Comparison of ENCODE assay signal across 1 cellular context in genomic region chr3:53354945-53355498, GRCh38.
TF ChIP-seq lines count a peak whose summit lies in the region.

No MANE protein-coding gene starts in this region.

TF ChIP-seq in K562, 482 proteins besides CTCF, POLR2A, EP300 and RAD21 (continued from another document):
- TF ChIP-seq, protein P1, sequence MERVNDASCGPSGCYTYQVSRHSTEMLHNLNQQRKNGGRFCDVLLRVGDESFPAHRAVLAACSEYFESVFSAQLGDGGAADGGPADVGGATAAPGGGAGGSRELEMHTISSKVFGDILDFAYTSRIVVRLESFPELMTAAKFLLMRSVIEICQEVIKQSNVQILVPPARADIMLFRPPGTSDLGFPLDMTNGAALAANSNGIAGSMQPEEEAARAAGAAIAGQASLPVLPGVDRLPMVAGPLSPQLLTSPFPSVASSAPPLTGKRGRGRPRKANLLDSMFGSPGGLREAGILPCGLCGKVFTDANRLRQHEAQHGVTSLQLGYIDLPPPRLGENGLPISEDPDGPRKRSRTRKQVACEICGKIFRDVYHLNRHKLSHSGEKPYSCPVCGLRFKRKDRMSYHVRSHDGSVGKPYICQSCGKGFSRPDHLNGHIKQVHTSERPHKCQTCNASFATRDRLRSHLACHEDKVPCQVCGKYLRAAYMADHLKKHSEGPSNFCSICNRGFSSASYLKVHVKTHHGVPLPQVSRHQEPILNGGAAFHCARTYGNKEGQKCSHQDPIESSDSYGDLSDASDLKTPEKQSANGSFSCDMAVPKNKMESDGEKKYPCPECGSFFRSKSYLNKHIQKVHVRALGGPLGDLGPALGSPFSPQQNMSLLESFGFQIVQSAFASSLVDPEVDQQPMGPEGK (CRISPR knock-in tag; IDR thresholded peaks at IDR 0.05; ENCODE audit: borderline replicate concordance) = peak; percentile 87; the same call in 1 of the 2 replicates
- no peak for TF ChIP-seq PHB2 (IDR thresholded peaks at IDR 0.05; ENCODE audit: low read depth)
- peak; percentile 60 for TF ChIP-seq ZNF507 (tag; conservative IDR thresholded peaks at IDR 0.05)
- no peak for TF ChIP-seq ZNF740 (CRISPR knock-in tag; IDR thresholded peaks at IDR 0.05)
- peak in 1 of 2 experiments; percentile 94; a peak in 2 of 4 replicates for TF ChIP-seq ZNF740 (tag; IDR thresholded peaks at IDR 0.05)
- TF ChIP-seq, protein P2, sequence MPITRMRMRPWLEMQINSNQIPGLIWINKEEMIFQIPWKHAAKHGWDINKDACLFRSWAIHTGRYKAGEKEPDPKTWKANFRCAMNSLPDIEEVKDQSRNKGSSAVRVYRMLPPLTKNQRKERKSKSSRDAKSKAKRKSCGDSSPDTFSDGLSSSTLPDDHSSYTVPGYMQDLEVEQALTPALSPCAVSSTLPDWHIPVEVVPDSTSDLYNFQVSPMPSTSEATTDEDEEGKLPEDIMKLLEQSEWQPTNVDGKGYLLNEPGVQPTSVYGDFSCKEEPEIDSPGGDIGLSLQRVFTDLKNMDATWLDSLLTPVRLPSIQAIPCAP (CRISPR knock-in tag; IDR thresholded peaks at IDR 0.05; ENCODE audit: borderline replicate concordance) = no peak
- TF ChIP-seq DMBX1 (CRISPR knock-in tag; IDR thresholded peaks at IDR 0.05; ENCODE audit: borderline replicate concordance) = peak; percentile 100
- TF ChIP-seq BDP1 (IDR thresholded peaks at IDR 0.05; ENCODE audit: insufficient read depth, insufficient read length) = no peak
- peak; percentile 90 for TF ChIP-seq TEAD2 (tag; IDR thresholded peaks at IDR 0.05)
- peak; percentile 87 for TF ChIP-seq DIDO1 (tag; IDR thresholded peaks at IDR 0.05; ENCODE audit: low read depth)
- TF ChIP-seq TFE3 (CRISPR knock-in tag; IDR thresholded peaks at IDR 0.05) = peak; percentile 50
- TF ChIP-seq FIP1L1 (IDR thresholded peaks at IDR 0.05; ENCODE audit: low read depth, low read length, poor library complexity, severe bottlenecking) = no peak
- peak; percentile 96 for TF ChIP-seq ZNF197 (CRISPR knock-in tag; IDR thresholded peaks at IDR 0.05; ENCODE audit: low read depth)
- peak in 1 of 3 experiments; percentile 45 for TF ChIP-seq YY1 (IDR thresholded peaks at IDR 0.05; ENCODE audit: borderline replicate concordance in 1 of 3, control insufficient read depth in 1 of 3, extremely low read depth in 1 of 3, insufficient read depth in 3 of 3, insufficient read length in 1 of 3, insufficient replicate concordance in 2 of 3, low read depth in 1 of 3, low read length in 2 of 3)
- peak; percentile 84 for TF ChIP-seq TAF7 (tag; IDR thresholded peaks at IDR 0.05)
- TF ChIP-seq ZNF77 (CRISPR knock-in tag; IDR thresholded peaks at IDR 0.05) = 0 out of 2 replicates have a peak, but pooled peaks have one; percentile 52
- no peak for TF ChIP-seq POLR2B (IDR thresholded peaks at IDR 0.05; ENCODE audit: low read depth, partially characterized antibody)
- TF ChIP-seq SREBF2 (CRISPR knock-in tag; IDR thresholded peaks at IDR 0.05) = no peak
- peak; percentile 81 for TF ChIP-seq MTA1 (IDR thresholded peaks at IDR 0.05; ENCODE audit: borderline replicate concordance)
- TF ChIP-seq, protein P3, sequence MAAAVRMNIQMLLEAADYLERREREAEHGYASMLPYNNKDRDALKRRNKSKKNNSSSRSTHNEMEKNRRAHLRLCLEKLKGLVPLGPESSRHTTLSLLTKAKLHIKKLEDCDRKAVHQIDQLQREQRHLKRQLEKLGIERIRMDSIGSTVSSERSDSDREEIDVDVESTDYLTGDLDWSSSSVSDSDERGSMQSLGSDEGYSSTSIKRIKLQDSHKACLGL (CRISPR knock-in tag; IDR thresholded peaks at IDR 0.05; ENCODE audit: borderline replicate concordance, poor library complexity, severe bottlenecking) = peak; percentile 81
- peak; percentile 99 for TF ChIP-seq SMAD4 (CRISPR knock-in tag; conservative IDR thresholded peaks at IDR 0.05)
- TF ChIP-seq ZNF696 (CRISPR knock-in tag; conservative IDR thresholded peaks at IDR 0.05) = peak; percentile 82
- TF ChIP-seq MLX (CRISPR knock-in tag; conservative IDR thresholded peaks at IDR 0.05) = no peak
- peak; percentile 97 for TF ChIP-seq HDAC8 (tag; IDR thresholded peaks at IDR 0.05)
- peak; percentile 98 for TF ChIP-seq ZNF644 (tag; IDR thresholded peaks at IDR 0.05; ENCODE audit: low read depth)
- TF ChIP-seq ZNF174 (CRISPR knock-in tag; IDR thresholded peaks at IDR 0.05) = peak; percentile 86; the same call in 1 of the 2 replicates
- TF ChIP-seq ZNF354B (CRISPR knock-in tag; IDR thresholded peaks at IDR 0.05) = peak; percentile 87
- TF ChIP-seq HDAC3 (IDR thresholded peaks at IDR 0.05; ENCODE audit: borderline replicate concordance, partially characterized antibody) = peak; percentile 33
- peak; percentile 39; the same call in 1 of the 2 replicates for TF ChIP-seq GTF2E2 (tag; IDR thresholded peaks at IDR 0.05)
- peak; percentile 85; the same call in 1 of the 2 replicates for TF ChIP-seq ARID3B (CRISPR knock-in tag; IDR thresholded peaks at IDR 0.05; ENCODE audit: borderline replicate concordance)
- TF ChIP-seq CREB3 (tag; conservative IDR thresholded peaks at IDR 0.05; ENCODE audit: low read depth) = peak; percentile 96
- TF ChIP-seq DPF2 (IDR thresholded peaks at IDR 0.05) = peak; percentile 81
- TF ChIP-seq PTTG1 (tag; IDR thresholded peaks at IDR 0.05; ENCODE audit: low read depth) = peak; percentile 97
- peak; percentile 76; the same call in 1 of the 2 replicates for TF ChIP-seq HMG20A (CRISPR knock-in tag; conservative IDR thresholded peaks at IDR 0.05)
- TF ChIP-seq ZEB2 (IDR thresholded peaks at IDR 0.05) = no peak
- peak; percentile 30 to 52; a peak in 2 of 4 replicates for TF ChIP-seq KDM1A (IDR thresholded peaks at IDR 0.05)
- TF ChIP-seq ZNF764 (CRISPR knock-in tag; IDR thresholded peaks at IDR 0.05; ENCODE audit: low read depth) = peak; percentile 48; the same call in 1 of the 2 replicates
- TF ChIP-seq ZNF79 (CRISPR knock-in tag; IDR thresholded peaks at IDR 0.05; ENCODE audit: low read depth) = peak; percentile 93
- peak; percentile 98 for TF ChIP-seq NR4A1 (CRISPR knock-in tag; IDR thresholded peaks at IDR 0.05)
- peak; percentile 99 for TF ChIP-seq NR4A1 (tag; IDR thresholded peaks at IDR 0.05)
- TF ChIP-seq, protein P4, sequence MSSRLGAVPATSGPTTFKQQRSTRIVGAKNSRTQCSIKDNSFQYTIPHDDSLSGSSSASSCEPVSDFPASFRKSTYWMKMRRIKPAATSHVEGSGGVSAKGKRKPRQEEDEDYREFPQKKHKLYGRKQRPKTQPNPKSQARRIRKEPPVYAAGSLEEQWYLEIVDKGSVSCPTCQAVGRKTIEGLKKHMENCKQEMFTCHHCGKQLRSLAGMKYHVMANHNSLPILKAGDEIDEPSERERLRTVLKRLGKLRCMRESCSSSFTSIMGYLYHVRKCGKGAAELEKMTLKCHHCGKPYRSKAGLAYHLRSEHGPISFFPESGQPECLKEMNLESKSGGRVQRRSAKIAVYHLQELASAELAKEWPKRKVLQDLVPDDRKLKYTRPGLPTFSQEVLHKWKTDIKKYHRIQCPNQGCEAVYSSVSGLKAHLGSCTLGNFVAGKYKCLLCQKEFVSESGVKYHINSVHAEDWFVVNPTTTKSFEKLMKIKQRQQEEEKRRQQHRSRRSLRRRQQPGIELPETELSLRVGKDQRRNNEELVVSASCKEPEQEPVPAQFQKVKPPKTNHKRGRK (tag; IDR thresholded peaks at IDR 0.05) = no peak
- TF ChIP-seq KLF6 (CRISPR knock-in tag; IDR thresholded peaks at IDR 0.05; ENCODE audit: borderline replicate concordance) = peak; percentile 98
- TF ChIP-seq ZNF57 (CRISPR knock-in tag; IDR thresholded peaks at IDR 0.05) = peak; percentile 91
- peak; percentile 93 for TF ChIP-seq CREB5 (CRISPR knock-in tag; IDR thresholded peaks at IDR 0.05)
- no peak for TF ChIP-seq NR2C1 (IDR thresholded peaks at IDR 0.05)
- peak; percentile 96 for TF ChIP-seq NR2C1 (tag; IDR thresholded peaks at IDR 0.05)
- peak; percentile 81 for TF ChIP-seq ZNF324 (CRISPR knock-in tag; IDR thresholded peaks at IDR 0.05)
- peak; percentile 85 for TF ChIP-seq JUND (IDR thresholded peaks at IDR 0.05; ENCODE audit: borderline replicate concordance, low read depth, low read length)
- peak; percentile 91; the same call in 2 of the 3 replicates for TF ChIP-seq JUND (tag; IDR thresholded peaks at IDR 0.05; ENCODE audit: borderline replicate concordance, low read depth, low read length)
- TF ChIP-seq ZNF12 (CRISPR knock-in tag; IDR thresholded peaks at IDR 0.05) = no peak
- TF ChIP-seq BHLHE40 (IDR thresholded peaks at IDR 0.05; ENCODE audit: low read length) = no peak
